Comparison of ENCODE assay signal across 8 cellular contexts in genomic region chr18:9474983-9475642, GRCh38. TPM values are rescaled to one million over a fixed set of nuclear protein-coding genes. Genes with fewer than 3 reads are reported as not detected.
DNase-seq lines count a peak whose midpoint lies in the region; ATAC-seq and TF ChIP-seq lines count a peak whose summit lies in the region.

Gene RALBP1, plus strand, starts transcription at chr18:9475513. Its CDS starts 37,533 bp downstream, at chr18:9513046.

- intact Hi-C loops in head of caudate nucleus (cut with DNase I), result loop anchor here (5.0 kb wide), 1 partner anchor 138 kb away; no protein-coding TSS in a partner anchor

- peak within 1 kb of the TSS; percentile 86 for H3K4me3 Mint-ChIP-seq in osteocyte (ENCODE audit: unreplicated experiment)

- H3K4me3 ChIP-seq in GM12864 (ENCODE audit: low read depth, low read length) (peak within 1 kb of the TSS; percentile 79), thymus (ENCODE audit: low read length) (peak within 1 kb of the TSS; percentile 91)

- H3K36me3 Mint-ChIP-seq in osteocyte (ENCODE audit: unreplicated experiment), result peaks cover 8% of the 10 kb centered on the region

- H3K9me3 ChIP-seq in thymus (ENCODE audit: control insufficient read depth), result peaks cover 1% of the 10 kb centered on the region

- WGBS in thymus, result under 1% methylated on average over 69 of the region's 69 CpGs

- peaks cover 2% of the 10 kb centered on the region for H3K9me3 Mint-ChIP-seq in osteocyte (ENCODE audit: unreplicated experiment)

- H3K4me1 ChIP-seq in thymus (ENCODE audit: control insufficient read depth, insufficient read depth, low read length), result peaks cover 6% of the 10 kb centered on the region

- DNase-seq in GM12864 (ENCODE audit: low read depth), result peak; percentile 98
- peak; percentile 92 for DNase-seq in NCI-H1105 treated with DMSO at 0.1 percent for 48 hours (lab: John Stamatoyannopoulos, UW)
- DNase-seq in SW 1271 (lab: John Stamatoyannopoulos, UW), result peak; percentile 87 to 93
- peak; percentile 95 for DNase-seq in activated naive CD8-positive, alpha-beta T cell treated with anti-CD3 and anti-CD28 coated beads, Interleukin-2, amount 50 U/mL, for 16 hours (ENCODE audit: low read depth, low spot score)
- DNase-seq in head of caudate nucleus, result peak; percentile 98 to 100 (median 100)
- peak; percentile 100 for DNase-seq in osteocyte (ENCODE audit: extremely low spot score, unreplicated experiment)

- H3K27ac Mint-ChIP-seq in osteocyte (ENCODE audit: unreplicated experiment), result peak within 1 kb of the TSS; percentile 94

- H3K4me1 Mint-ChIP-seq in osteocyte (ENCODE audit: unreplicated experiment), result peaks cover 26% of the 10 kb centered on the region

- TF ChIP-seq CTCF in GM12864 (IDR thresholded peaks at IDR 0.05; ENCODE audit: low read depth, low read length, missing control alignments), result no peak
- peak; percentile 44 for TF ChIP-seq CTCF in osteocyte (IDR thresholded peaks at IDR 0.05)

- H3K27me3 ChIP-seq in thymus (ENCODE audit: control insufficient read depth, insufficient read depth), result no peaks in the 10 kb centered on the region

- H3K27ac ChIP-seq in thymus (ENCODE audit: low read depth), result peak within 1 kb of the TSS; percentile 89

- peak; percentile 91 for ATAC-seq in HG02678 (IDR thresholded peaks at IDR 0.05; ENCODE audit: unreplicated experiment)

- peaks cover 7% of the 10 kb centered on the region for H3K27me3 Mint-ChIP-seq in osteocyte (ENCODE audit: unreplicated experiment)

- H3K36me3 ChIP-seq in thymus (ENCODE audit: control insufficient read depth, insufficient read depth), result peaks cover 9% of the 10 kb centered on the region

RNA-seq across cellular contexts. Expression of gene RALBP1, which starts in this region (rescaled TPM):
- 48.3 and 50.9 TPM in 2 replicates for total RNA-seq in osteocyte
- 29.7 TPM for polyA plus RNA-seq in thymus

Comparison
In these comparisons a context has a peak if more than half of its experiments do, and no peak if none do; other contexts are left out.
1. Peak in every context shown above with its lines: DNase-seq, ATAC-seq, H3K4me3 ChIP-seq and H3K27ac ChIP-seq.